ENCODE assay signal across 10 cellular contexts in the genomic region with DNA sequence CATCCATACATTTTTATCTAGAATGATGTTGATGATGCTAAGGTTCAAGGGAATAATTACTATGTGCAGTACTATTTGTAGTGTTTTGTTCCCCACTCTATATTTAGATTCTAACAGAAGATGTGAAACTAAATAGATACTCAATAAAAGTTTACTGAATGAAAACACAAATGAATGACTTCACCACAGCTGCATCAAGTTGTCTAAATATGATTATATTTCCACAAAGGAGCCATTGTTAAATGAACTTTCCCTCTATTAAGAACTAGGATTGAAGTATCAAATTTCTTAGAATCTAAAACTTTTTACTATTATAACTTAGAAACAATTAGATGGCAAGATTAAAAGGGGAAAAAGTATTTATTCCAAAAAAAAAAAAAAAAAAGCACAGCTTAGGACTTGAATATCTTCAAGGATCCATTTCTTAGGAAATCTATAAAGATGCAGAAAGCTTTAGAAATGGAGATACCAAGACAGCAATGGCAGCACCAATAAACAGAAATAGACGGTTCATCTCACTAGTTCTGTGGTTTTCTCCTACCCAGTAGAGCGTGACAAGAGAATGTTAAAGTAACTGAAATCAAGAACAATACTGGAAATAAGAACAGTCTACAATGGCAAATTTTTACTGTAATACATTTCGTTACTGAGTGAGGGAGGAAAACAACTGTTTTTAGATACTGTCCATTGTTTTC.
DNase-seq lines count a peak whose midpoint lies in the region; ATAC-seq, FAIRE-seq and TF ChIP-seq lines count a peak whose summit lies in the region.
"Had no signal": no experiment of that assay in that cellular context is flagged by ENCODE, and none has a peak within 500 bp of the region (broad histone marks: within the 10 kb centered on the region; RNA-seq: fewer than 3 reads in every experiment).

No MANE protein-coding gene starts in this region.

- H3K9ac ChIP-seq in kidney (ENCODE audit: low read length in 2 of 2) = no peak overlapping the region

- no peaks in the 10 kb centered on the region for H3K9me3 Mint-ChIP-seq in activated CD8-positive, alpha-beta memory T cell treated with anti-CD3 and anti-CD28 coated beads, Interleukin-2, amount 10 ng/mL, durations not matched to agents 7 days and 5 days (ENCODE audit: low read depth)

- H3K4me3 ChIP-seq in mucosa of descending colon (no peak overlapping the region), kidney (ENCODE audit: low read length in 2 of 2) (no peak overlapping the region), breast epithelium (no peak overlapping the region)
- H3K4me3 ChIP-seq: colonic mucosa had no signal

- no peaks in the 10 kb centered on the region for H3K27me3 ChIP-seq in breast epithelium
- H3K27me3 ChIP-seq: colonic mucosa had no signal

- TF ChIP-seq POLR2A in breast epithelium (IDR thresholded peaks at IDR 0.05) = no peak

- H3K27me3 Mint-ChIP-seq in activated CD8-positive, alpha-beta memory T cell treated with anti-CD3 and anti-CD28 coated beads, Interleukin-2, amount 10 ng/mL, durations not matched to agents 7 days and 5 days = peaks cover 40% of the 10 kb centered on the region

- H3K4me3 Mint-ChIP-seq in activated CD8-positive, alpha-beta memory T cell treated with anti-CD3 and anti-CD28 coated beads, Interleukin-2, amount 10 ng/mL, durations not matched to agents 7 days and 5 days = no peak overlapping the region
- H3K4me3 Mint-ChIP-seq: T-helper 17 cell had no signal

- CTCF ChIA-PET in activated CD8-positive, alpha-beta memory T cell treated with anti-CD3 and anti-CD28 coated beads, Interleukin-2, amount 10 ng/mL, durations not matched to agents 7 days and 5 days (lab: Charles Lee) = no interaction called here

- H3K4me1 ChIP-seq in mucosa of descending colon (ENCODE audit: low read depth) = no peaks in the 10 kb centered on the region
- no peaks in the 10 kb centered on the region for H3K4me1 ChIP-seq in kidney (ENCODE audit: control insufficient read depth in 1 of 2, insufficient read depth in 1 of 2, low read depth in 1 of 2, low read length in 2 of 2)
- no peaks in the 10 kb centered on the region for H3K4me1 ChIP-seq in breast epithelium
- H3K4me1 ChIP-seq: colonic mucosa had no signal

- H3K27ac ChIP-seq in kidney (ENCODE audit: low read depth in 2 of 2, low read length in 2 of 2) (no peak overlapping the region), breast epithelium (no peak overlapping the region)
- H3K27ac ChIP-seq: colonic mucosa had no signal

- no peak for TF ChIP-seq CTCF in mucosa of descending colon (IDR thresholded peaks at IDR 0.05)
- no peak for TF ChIP-seq CTCF in kidney (IDR thresholded peaks at IDR 0.05; ENCODE audit: borderline replicate concordance, extremely low read depth, insufficient read depth)
- no peak for TF ChIP-seq CTCF in breast epithelium (IDR thresholded peaks at IDR 0.05)

- H3K9me3 ChIP-seq in mucosa of descending colon (no peaks in the 10 kb centered on the region), kidney (ENCODE audit: control insufficient read depth in 1 of 2, low read length in 2 of 2) (no peaks in the 10 kb centered on the region), breast epithelium (no peaks in the 10 kb centered on the region)
- H3K9me3 ChIP-seq: colonic mucosa had no signal

- no peaks in the 10 kb centered on the region for H3K36me3 Mint-ChIP-seq in activated CD8-positive, alpha-beta memory T cell treated with anti-CD3 and anti-CD28 coated beads, Interleukin-2, amount 10 ng/mL, durations not matched to agents 7 days and 5 days

- intact Hi-C loops in mucosa of descending colon (cut with DNase I, micrococcal nuclease) = no loop called here
- intact Hi-C loops in kidney (cut with DNase I) = no loop called here
- intact Hi-C loops in breast epithelium (cut with DNase I; ENCODE audit: low total_unique reads) = no loop called here

- no peak overlapping the region for H3K27ac Mint-ChIP-seq in activated CD8-positive, alpha-beta memory T cell treated with anti-CD3 and anti-CD28 coated beads, Interleukin-2, amount 10 ng/mL, durations not matched to agents 7 days and 5 days
- H3K27ac Mint-ChIP-seq: T-helper 17 cell had no signal

- no peak for DNase-seq in mucosa of descending colon
- DNase-seq in kidney = no peak
- DNase-seq in activated CD8-positive, alpha-beta memory T cell treated with anti-CD3 and anti-CD28 coated beads, Interleukin-2, amount 10 ng/mL, durations not matched to agents 7 days and 5 days = no peak
- no peak for DNase-seq in NCI-H82 treated with DMSO at 0.1 percent for 48 hours (lab: John Stamatoyannopoulos, UW; ENCODE audit: unreplicated experiment)
- DNase-seq in breast epithelium (ENCODE audit: low spot score in 2 of 2) = no peak
- DNase-seq: colonic mucosa, T-helper 17 cell had no signal

- ATAC-seq in GM18873 (IDR thresholded peaks at IDR 0.05; ENCODE audit: low FRiP score, unreplicated experiment) = peak; percentile 57
- ATAC-seq in GM21737 (IDR thresholded peaks at IDR 0.05; ENCODE audit: unreplicated experiment) = peak; percentile 75
- peak; percentile 89 for ATAC-seq in HG03432 (IDR thresholded peaks at IDR 0.05; ENCODE audit: unreplicated experiment)
- peak; percentile 28 for ATAC-seq in mucosa of descending colon
- no peak for ATAC-seq in activated CD8-positive, alpha-beta memory T cell treated with anti-CD3 and anti-CD28 coated beads, Interleukin-2, amount 10 ng/mL, durations not matched to agents 7 days and 5 days
- ATAC-seq: T-helper 17 cell had no signal

- no peaks in the 10 kb centered on the region for H3K4me1 Mint-ChIP-seq in activated CD8-positive, alpha-beta memory T cell treated with anti-CD3 and anti-CD28 coated beads, Interleukin-2, amount 10 ng/mL, durations not matched to agents 7 days and 5 days

- H3K36me3 ChIP-seq in mucosa of descending colon (ENCODE audit: low read depth) = no peaks in the 10 kb centered on the region
- no peaks in the 10 kb centered on the region for H3K36me3 ChIP-seq in kidney (ENCODE audit: control insufficient read depth in 1 of 2, insufficient read depth in 2 of 2, low read length in 2 of 2)
- no peaks in the 10 kb centered on the region for H3K36me3 ChIP-seq in breast epithelium
- H3K36me3 ChIP-seq: colonic mucosa had no signal

- no peak for FAIRE-seq in kidney (lab: Jason Lieb, UNC)
